Comparison of ENCODE assay signal across 1 cellular context in the genomic region with DNA sequence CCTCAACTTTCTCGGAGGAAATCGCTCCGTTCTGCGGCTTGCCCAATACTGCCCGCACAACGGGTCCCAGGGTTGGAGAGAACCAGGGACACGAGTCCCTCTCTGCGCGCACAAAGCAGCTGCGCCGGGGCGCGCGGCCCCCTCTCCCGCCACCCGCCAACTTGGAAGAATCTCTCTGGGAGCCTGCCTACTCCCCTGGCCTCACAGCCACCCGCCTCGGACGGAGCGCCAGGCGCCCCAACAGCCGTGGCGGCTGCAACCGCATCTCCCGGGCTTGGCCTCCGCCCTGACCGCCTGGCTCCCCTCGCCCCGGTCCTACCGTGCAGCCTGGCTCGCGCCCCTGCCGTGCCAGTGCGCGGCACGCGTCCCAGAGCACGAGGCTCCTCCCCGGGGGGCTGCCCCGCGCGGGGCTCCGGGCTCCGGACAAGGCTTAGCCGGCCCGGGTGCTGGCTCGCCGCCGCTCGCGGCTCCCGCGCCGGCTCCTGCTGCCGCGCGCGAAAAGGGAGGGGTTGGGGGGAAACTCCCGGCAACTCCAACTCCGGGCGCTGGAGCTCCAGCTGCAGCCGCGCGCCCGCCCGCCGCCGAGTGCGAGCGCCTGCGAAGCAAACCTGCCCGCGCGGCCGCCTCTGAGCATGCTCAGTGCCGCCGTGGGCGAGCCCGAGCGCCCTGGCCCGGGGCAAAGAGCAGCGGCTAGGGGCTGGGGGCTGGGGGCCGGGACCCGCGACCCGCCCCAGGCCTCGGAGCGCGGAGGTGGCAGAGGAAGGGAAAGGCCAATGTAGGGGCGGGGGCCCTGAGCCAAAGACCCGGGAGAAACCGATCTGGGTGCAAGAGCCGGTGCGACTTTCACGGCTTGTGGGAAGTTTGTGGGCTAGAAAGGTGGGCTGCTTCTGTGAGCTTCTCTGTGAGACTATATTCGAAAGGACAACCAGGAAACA.
TF ChIP-seq lines count a peak whose summit lies in the region.

TSS of gene STXBP6 (minus strand) at position 589 of the 935 bp plus-strand sequence. CDS start 75,329 bp downstream, outside the sequence.

TF ChIP-seq in HepG2, 621 proteins besides CTCF, POLR2A, EP300 and RAD21 (continued from another document and continues in another):
- TF ChIP-seq, protein P1, sequence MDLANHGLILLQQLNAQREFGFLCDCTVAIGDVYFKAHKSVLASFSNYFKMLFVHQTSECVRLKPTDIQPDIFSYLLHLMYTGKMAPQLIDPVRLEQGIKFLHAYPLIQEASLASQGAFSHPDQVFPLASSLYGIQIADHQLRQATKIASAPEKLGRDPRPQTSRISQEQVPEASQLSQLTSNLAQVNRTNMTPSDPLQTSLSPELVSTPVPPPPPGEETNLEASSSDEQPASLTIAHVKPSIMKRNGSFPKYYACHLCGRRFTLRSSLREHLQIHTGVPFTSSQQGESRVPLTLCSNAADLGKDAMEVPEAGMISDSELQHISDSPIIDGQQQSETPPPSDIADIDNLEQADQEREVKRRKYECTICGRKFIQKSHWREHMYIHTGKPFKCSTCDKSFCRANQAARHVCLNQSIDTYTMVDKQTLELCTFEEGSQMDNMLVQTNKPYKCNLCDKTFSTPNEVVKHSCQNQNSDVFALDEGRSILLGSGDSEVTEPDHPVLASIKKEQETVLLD (CRISPR knock-in tag; IDR thresholded peaks at IDR 0.05; ENCODE audit: low read depth), result peak; percentile 54; the same call in 1 of the 2 replicates
- peak; percentile 49; the same call in 1 of the 2 replicates for TF ChIP-seq POGZ (CRISPR knock-in tag; IDR thresholded peaks at IDR 0.05)
- TF ChIP-seq AGO1 (IDR thresholded peaks at IDR 0.05; ENCODE audit: low read depth, low read length, poor library complexity, severe bottlenecking), result peak; percentile 54
- TF ChIP-seq HDAC1 (CRISPR knock-in tag; IDR thresholded peaks at IDR 0.05), result peak; percentile 37; the same call in 1 of the 2 replicates
- TF ChIP-seq, protein P2, sequence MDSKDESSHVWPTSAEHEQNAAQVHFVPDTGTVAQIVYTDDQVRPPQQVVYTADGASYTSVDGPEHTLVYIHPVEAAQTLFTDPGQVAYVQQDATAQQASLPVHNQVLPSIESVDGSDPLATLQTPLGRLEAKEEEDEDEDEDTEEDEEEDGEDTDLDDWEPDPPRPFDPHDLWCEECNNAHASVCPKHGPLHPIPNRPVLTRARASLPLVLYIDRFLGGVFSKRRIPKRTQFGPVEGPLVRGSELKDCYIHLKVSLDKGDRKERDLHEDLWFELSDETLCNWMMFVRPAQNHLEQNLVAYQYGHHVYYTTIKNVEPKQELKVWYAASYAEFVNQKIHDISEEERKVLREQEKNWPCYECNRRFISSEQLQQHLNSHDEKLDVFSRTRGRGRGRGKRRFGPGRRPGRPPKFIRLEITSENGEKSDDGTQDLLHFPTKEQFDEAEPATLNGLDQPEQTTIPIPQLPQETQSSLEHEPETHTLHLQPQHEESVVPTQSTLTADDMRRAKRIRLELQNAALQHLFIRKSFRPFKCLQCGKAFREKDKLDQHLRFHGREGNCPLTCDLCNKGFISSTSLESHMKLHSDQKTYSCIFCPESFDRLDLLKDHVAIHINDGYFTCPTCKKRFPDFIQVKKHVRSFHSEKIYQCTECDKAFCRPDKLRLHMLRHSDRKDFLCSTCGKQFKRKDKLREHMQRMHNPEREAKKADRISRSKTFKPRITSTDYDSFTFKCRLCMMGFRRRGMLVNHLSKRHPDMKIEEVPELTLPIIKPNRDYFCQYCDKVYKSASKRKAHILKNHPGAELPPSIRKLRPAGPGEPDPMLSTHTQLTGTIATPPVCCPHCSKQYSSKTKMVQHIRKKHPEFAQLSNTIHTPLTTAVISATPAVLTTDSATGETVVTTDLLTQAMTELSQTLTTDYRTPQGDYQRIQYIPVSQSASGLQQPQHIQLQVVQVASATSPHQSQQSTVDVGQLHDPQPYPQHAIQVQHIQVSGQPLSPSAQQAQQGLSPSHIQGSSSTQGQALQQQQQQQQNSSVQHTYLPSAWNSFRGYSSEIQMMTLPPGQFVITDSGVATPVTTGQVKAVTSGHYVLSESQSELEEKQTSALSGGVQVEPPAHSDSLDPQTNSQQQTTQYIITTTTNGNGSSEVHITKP (CRISPR knock-in tag; IDR thresholded peaks at IDR 0.05; ENCODE audit: low read depth), result no peak
- no peak for TF ChIP-seq ZNF20 (CRISPR knock-in tag; IDR thresholded peaks at IDR 0.05)
- TF ChIP-seq SUZ12 (IDR thresholded peaks at IDR 0.05; ENCODE audit: low read depth, low read length), result no peak
- TF ChIP-seq ZBTB8A (CRISPR knock-in tag; IDR thresholded peaks at IDR 0.05; ENCODE audit: borderline replicate concordance, low read depth), result no peak
- TF ChIP-seq HNRNPL (IDR thresholded peaks at IDR 0.05; ENCODE audit: low read depth, low read length), result no peak; the same call in 1 of the 2 replicates
- peak; percentile 96 for TF ChIP-seq ZSCAN31 (CRISPR knock-in tag; IDR thresholded peaks at IDR 0.05; ENCODE audit: low read depth)
- peak; percentile 50 for TF ChIP-seq MEIS1 (CRISPR knock-in tag; IDR thresholded peaks at IDR 0.05; ENCODE audit: borderline replicate concordance)
- no peak for TF ChIP-seq SKI (IDR thresholded peaks at IDR 0.05; ENCODE audit: partially characterized antibody)
- peak; percentile 83 for TF ChIP-seq PHF21A (CRISPR knock-in tag; IDR thresholded peaks at IDR 0.05)
- TF ChIP-seq, protein P3, sequence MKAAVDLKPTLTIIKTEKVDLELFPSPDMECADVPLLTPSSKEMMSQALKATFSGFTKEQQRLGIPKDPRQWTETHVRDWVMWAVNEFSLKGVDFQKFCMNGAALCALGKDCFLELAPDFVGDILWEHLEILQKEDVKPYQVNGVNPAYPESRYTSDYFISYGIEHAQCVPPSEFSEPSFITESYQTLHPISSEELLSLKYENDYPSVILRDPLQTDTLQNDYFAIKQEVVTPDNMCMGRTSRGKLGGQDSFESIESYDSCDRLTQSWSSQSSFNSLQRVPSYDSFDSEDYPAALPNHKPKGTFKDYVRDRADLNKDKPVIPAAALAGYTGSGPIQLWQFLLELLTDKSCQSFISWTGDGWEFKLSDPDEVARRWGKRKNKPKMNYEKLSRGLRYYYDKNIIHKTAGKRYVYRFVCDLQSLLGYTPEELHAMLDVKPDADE (CRISPR knock-in tag; IDR thresholded peaks at IDR 0.05), result no peak; the same call in 1 of the 2 replicates
- TF ChIP-seq, protein P4, sequence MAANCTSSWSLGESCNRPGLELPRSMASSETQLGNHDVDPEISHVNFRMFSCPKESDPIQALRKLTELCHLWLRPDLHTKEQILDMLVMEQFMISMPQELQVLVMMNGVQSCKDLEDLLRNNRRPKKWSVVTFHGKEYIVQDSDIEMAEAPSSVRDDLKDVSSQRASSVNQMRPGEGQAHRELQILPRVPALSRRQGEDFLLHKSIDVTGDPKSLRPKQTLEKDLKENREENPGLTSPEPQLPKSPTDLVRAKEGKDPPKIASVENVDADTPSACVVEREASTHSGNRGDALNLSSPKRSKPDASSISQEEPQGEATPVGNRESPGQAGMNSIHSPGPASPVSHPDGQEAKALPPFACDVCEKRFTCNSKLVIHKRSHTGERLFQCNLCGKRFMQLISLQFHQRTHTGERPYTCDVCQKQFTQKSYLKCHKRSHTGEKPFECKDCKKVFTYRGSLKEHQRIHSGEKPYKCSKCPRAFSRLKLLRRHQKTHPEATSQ (CRISPR knock-in tag; IDR thresholded peaks at IDR 0.05; ENCODE audit: borderline replicate concordance), result no peak
- no peak for TF ChIP-seq ETV6 (CRISPR knock-in tag; conservative IDR thresholded peaks at IDR 0.05)
- TF ChIP-seq SRY (CRISPR knock-in tag; IDR thresholded peaks at IDR 0.05), result peak; percentile 99
- TF ChIP-seq, protein P5, sequence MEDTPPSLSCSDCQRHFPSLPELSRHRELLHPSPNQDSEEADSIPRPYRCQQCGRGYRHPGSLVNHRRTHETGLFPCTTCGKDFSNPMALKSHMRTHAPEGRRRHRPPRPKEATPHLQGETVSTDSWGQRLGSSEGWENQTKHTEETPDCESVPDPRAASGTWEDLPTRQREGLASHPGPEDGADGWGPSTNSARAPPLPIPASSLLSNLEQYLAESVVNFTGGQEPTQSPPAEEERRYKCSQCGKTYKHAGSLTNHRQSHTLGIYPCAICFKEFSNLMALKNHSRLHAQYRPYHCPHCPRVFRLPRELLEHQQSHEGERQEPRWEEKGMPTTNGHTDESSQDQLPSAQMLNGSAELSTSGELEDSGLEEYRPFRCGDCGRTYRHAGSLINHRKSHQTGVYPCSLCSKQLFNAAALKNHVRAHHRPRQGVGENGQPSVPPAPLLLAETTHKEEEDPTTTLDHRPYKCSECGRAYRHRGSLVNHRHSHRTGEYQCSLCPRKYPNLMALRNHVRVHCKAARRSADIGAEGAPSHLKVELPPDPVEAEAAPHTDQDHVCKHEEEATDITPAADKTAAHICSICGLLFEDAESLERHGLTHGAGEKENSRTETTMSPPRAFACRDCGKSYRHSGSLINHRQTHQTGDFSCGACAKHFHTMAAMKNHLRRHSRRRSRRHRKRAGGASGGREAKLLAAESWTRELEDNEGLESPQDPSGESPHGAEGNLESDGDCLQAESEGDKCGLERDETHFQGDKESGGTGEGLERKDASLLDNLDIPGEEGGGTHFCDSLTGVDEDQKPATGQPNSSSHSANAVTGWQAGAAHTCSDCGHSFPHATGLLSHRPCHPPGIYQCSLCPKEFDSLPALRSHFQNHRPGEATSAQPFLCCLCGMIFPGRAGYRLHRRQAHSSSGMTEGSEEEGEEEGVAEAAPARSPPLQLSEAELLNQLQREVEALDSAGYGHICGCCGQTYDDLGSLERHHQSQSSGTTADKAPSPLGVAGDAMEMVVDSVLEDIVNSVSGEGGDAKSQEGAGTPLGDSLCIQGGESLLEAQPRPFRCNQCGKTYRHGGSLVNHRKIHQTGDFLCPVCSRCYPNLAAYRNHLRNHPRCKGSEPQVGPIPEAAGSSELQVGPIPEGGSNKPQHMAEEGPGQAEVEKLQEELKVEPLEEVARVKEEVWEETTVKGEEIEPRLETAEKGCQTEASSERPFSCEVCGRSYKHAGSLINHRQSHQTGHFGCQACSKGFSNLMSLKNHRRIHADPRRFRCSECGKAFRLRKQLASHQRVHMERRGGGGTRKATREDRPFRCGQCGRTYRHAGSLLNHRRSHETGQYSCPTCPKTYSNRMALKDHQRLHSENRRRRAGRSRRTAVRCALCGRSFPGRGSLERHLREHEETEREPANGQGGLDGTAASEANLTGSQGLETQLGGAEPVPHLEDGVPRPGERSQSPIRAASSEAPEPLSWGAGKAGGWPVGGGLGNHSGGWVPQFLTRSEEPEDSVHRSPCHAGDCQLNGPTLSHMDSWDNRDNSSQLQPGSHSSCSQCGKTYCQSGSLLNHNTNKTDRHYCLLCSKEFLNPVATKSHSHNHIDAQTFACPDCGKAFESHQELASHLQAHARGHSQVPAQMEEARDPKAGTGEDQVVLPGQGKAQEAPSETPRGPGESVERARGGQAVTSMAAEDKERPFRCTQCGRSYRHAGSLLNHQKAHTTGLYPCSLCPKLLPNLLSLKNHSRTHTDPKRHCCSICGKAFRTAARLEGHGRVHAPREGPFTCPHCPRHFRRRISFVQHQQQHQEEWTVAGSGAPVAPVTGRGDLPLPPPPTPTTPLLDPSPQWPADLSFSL (CRISPR knock-in tag; IDR thresholded peaks at IDR 0.05), result no peak
- peak; percentile 89 for TF ChIP-seq SPEN (CRISPR knock-in tag; IDR thresholded peaks at IDR 0.05; ENCODE audit: low read depth)
- TF ChIP-seq, protein P6, sequence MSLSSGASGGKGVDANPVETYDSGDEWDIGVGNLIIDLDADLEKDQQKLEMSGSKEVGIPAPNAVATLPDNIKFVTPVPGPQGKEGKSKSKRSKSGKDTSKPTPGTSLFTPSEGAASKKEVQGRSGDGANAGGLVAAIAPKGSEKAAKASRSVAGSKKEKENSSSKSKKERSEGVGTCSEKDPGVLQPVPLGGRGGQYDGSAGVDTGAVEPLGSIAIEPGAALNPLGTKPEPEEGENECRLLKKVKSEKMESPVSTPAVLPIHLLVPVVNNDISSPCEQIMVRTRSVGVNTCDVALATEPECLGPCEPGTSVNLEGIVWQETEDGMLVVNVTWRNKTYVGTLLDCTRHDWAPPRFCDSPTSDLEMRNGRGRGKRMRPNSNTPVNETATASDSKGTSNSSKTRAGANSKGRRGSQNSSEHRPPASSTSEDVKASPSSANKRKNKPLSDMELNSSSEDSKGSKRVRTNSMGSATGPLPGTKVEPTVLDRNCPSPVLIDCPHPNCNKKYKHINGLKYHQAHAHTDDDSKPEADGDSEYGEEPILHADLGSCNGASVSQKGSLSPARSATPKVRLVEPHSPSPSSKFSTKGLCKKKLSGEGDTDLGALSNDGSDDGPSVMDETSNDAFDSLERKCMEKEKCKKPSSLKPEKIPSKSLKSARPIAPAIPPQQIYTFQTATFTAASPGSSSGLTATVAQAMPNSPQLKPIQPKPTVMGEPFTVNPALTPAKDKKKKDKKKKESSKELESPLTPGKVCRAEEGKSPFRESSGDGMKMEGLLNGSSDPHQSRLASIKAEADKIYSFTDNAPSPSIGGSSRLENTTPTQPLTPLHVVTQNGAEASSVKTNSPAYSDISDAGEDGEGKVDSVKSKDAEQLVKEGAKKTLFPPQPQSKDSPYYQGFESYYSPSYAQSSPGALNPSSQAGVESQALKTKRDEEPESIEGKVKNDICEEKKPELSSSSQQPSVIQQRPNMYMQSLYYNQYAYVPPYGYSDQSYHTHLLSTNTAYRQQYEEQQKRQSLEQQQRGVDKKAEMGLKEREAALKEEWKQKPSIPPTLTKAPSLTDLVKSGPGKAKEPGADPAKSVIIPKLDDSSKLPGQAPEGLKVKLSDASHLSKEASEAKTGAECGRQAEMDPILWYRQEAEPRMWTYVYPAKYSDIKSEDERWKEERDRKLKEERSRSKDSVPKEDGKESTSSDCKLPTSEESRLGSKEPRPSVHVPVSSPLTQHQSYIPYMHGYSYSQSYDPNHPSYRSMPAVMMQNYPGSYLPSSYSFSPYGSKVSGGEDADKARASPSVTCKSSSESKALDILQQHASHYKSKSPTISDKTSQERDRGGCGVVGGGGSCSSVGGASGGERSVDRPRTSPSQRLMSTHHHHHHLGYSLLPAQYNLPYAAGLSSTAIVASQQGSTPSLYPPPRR (CRISPR knock-in tag; IDR thresholded peaks at IDR 0.05; ENCODE audit: borderline replicate concordance), result no peak; the same call in 1 of the 2 replicates
- TF ChIP-seq UBTF (CRISPR knock-in tag; IDR thresholded peaks at IDR 0.05), result peak; percentile 89
- no peak; the same call in 1 of the 2 replicates for TF ChIP-seq ZNF878 (CRISPR knock-in tag; IDR thresholded peaks at IDR 0.05)
- TF ChIP-seq MZF1 (CRISPR knock-in tag; IDR thresholded peaks at IDR 0.05; ENCODE audit: borderline replicate concordance), result no peak
- TF ChIP-seq ZNF790 (CRISPR knock-in tag; IDR thresholded peaks at IDR 0.05; ENCODE audit: borderline replicate concordance), result no peak; the same call in 1 of the 2 replicates
- TF ChIP-seq ZNF232 (CRISPR knock-in tag; IDR thresholded peaks at IDR 0.05; ENCODE audit: borderline replicate concordance), result no peak; the same call in 1 of the 2 replicates
- TF ChIP-seq ZNF720 (CRISPR knock-in tag; IDR thresholded peaks at IDR 0.05), result no peak
- TF ChIP-seq MAFK (conservative IDR thresholded peaks at IDR 0.05 in 1 of 2, IDR thresholded peaks at IDR 0.05 in 1 of 2; ENCODE audit: low read length in 2 of 2), result no peak
